Comparison of ENCODE assay signal across 1 cellular context in the genomic region with DNA sequence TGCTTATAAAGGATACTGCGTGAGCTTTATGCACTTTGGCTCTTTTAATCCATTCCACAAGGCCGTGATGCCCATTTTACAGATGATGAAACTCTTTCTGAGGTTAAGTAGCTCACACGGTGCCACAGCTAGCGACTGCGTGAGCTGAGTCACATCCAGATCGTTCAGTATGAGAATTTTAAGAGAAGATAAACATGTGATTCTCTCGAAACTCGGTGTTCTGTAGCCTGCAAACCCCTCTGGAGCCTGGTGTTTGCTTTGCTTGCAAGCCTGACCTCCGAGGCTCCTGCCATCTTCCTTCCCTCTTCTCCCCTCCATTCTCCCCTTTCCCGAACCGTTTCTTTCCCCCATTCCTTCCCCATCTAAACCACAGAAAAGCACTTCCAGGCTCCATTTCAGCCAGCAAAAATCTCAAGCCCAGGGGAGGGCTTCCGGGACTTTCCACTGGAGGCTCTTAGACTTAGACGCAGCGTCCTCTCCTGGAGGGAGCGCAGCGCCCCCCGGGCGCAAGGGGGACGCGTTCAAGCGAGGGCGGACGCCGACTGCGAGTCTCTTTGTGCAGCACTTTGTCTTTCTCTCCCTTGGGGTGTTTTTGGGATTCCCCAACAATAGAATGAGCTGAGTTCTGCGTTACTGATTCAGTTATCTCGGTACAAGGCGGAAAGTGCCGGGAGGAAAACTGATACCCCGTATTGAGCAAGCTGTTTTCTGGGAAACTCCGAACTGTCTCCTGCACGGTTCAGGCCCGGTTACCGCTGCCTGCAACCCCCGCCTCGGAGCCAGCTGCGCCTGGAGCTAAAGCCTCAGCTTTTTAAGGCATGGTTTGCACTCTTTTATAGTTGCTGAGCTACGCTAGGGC.
TF ChIP-seq lines count a peak whose summit lies in the region.

No MANE protein-coding gene starts in this region.

TF ChIP-seq in GM23338, 12 proteins besides CTCF, POLR2A, EP300 and RAD21 (continued from another document):
- TF ChIP-seq ETS1 (IDR thresholded peaks at IDR 0.05) (no peak), EZH2 (IDR thresholded peaks at IDR 0.05; ENCODE audit: low read depth, unreplicated experiment) (no peak), CREB1 (CRISPR knock-in tag; IDR thresholded peaks at IDR 0.05; ENCODE audit: low read depth) (no peak)
